Comparison of ENCODE assay signal across 29 cellular contexts in the genomic region with DNA sequence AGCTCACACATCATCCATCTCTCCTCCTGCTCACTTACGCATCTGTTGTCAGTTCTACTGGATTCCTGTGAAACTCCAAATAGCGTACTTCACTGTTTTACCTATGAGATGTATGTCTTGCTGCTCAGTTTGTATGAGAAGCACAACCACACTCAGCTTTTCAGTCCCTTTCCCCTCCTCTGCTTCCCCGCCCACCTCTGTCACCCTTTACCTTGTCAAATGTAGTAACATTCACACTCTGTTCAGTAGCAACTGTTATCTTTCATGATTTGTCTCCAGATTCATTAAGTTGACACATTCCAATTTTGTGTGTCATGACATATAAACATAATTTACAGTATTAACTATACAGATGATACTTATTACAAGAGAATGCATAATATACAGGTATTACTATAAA.
"Had no signal": no experiment of that assay in that cellular context is flagged by ENCODE, and none has a peak within 500 bp of the region (broad histone marks: within the 10 kb centered on the region; RNA-seq: fewer than 3 reads in every experiment).

No MANE protein-coding gene starts in this region.

- DNase-seq: nephron progenitor cell; nucleus accumbens; ovary; posterior cingulate gyrus; psoas muscle; right cardiac atrium; right lobe of liver; sigmoid colon; small intestine; stimulated activated CD4-positive, alpha-beta T cell treated with anti-CD3 and anti-CD28 coated beads, Interleukin-15, amount 100 ng/mL, for 24 hours; stimulated activated CD4-positive, alpha-beta T cell treated with anti-CD3 and anti-CD28 coated beads, Interleukin-2, amount 100 ng/mL, for 24 hours; stimulated activated CD4-positive, alpha-beta T cell treated with anti-CD3 and anti-CD28 coated beads, Interleukin-2, amount 100 ng/mL, for 48 hours; stimulated activated CD4-positive, alpha-beta T cell treated with anti-CD3 and anti-CD28 coated beads, Interleukin-4, amount 100 ng/mL, for 24 hours; stimulated activated naive B cell treated with anti-CD40 and anti-IgM and Interleukin-4, amounts not matched to agents 10 μg/mL and 1 μg/mL and 100 μg/mL, for 72 hours; stimulated activated naive CD4-positive, alpha-beta T cell treated with Interleukin-2 at 50 U/mL for 16 hours; stomach; thyroid gland; trophoblast cell; upper lobe of left lung had no signal

- H3K4me3 Mint-ChIP-seq: natural killer cell treated with Interleukin-12 subunit alpha and Interleukin-12 subunit beta and Interleukin-15 and Interleukin-18, amount 100 ng/mL, for 72 hours; nephron progenitor cell; neural crest cell; stimulated activated effector memory CD8-positive, alpha-beta T cell treated with anti-CD3 and anti-CD28 coated beads, Interleukin-12 subunit alpha, Interleukin-12 subunit beta, amount 100 ng/mL, for 72 hours; stimulated activated naive B cell treated with anti-CD40 and anti-IgM and Interleukin-4, amounts not matched to agents 10 μg/mL and 1 μg/mL and 100 μg/mL, for 72 hours; stimulated activated naive CD8-positive, alpha-beta T cell treated with anti-CD3 and anti-CD28 coated beads, Interleukin-15, Interleukin-2, amounts not matched to agents 100 ng/mL and 50 ng/mL, for 24 hours had no signal

- H3K9ac ChIP-seq: parathyroid adenoma had no signal

- H3K36me3 Mint-ChIP-seq: natural killer cell treated with Interleukin-12 subunit alpha and Interleukin-12 subunit beta and Interleukin-15 and Interleukin-18, amount 100 ng/mL, for 72 hours; stimulated activated effector memory CD8-positive, alpha-beta T cell treated with anti-CD3 and anti-CD28 coated beads, Interleukin-12 subunit alpha, Interleukin-12 subunit beta, amount 100 ng/mL, for 72 hours had no signal

- H3K27me3 Mint-ChIP-seq: natural killer cell treated with Interleukin-12 subunit alpha and Interleukin-12 subunit beta and Interleukin-15 and Interleukin-18, amount 100 ng/mL, for 72 hours; stimulated activated naive B cell treated with anti-CD40 and anti-IgM and Interleukin-4, amounts not matched to agents 10 μg/mL and 1 μg/mL and 100 μg/mL, for 72 hours; stimulated activated naive CD8-positive, alpha-beta T cell treated with anti-CD3 and anti-CD28 coated beads, Interleukin-15, Interleukin-2, amounts not matched to agents 100 ng/mL and 50 ng/mL, for 24 hours had no signal

- H3K9me3 Mint-ChIP-seq: natural killer cell treated with Interleukin-12 subunit alpha and Interleukin-12 subunit beta and Interleukin-15 and Interleukin-18, amount 100 ng/mL, for 72 hours; nephron progenitor cell; neural crest cell; stimulated activated effector memory CD8-positive, alpha-beta T cell treated with anti-CD3 and anti-CD28 coated beads, Interleukin-12 subunit alpha, Interleukin-12 subunit beta, amount 100 ng/mL, for 72 hours; stimulated activated naive B cell treated with anti-CD40 and anti-IgM and Interleukin-4, amounts not matched to agents 10 μg/mL and 1 μg/mL and 100 μg/mL, for 72 hours; stimulated activated naive CD8-positive, alpha-beta T cell treated with anti-CD3 and anti-CD28 coated beads, Interleukin-15, Interleukin-2, amounts not matched to agents 100 ng/mL and 50 ng/mL, for 24 hours had no signal

- H3K4me1 Mint-ChIP-seq: neural crest cell; stimulated activated effector memory CD8-positive, alpha-beta T cell treated with anti-CD3 and anti-CD28 coated beads, Interleukin-12 subunit alpha, Interleukin-12 subunit beta, amount 100 ng/mL, for 72 hours had no signal

- H3K4me3 ChIP-seq: ovary, psoas muscle, right lobe of liver, sigmoid colon, stomach, thoracic aorta, thyroid gland, tibial nerve, upper lobe of left lung, vagina had no signal

- H3K4me1 ChIP-seq: parathyroid adenoma, right lobe of liver, sigmoid colon, stomach, thyroid gland, upper lobe of left lung, vagina had no signal

- H3K27ac Mint-ChIP-seq: progenitor cell of endocrine pancreas; stimulated activated effector memory CD8-positive, alpha-beta T cell treated with anti-CD3 and anti-CD28 coated beads, Interleukin-12 subunit alpha, Interleukin-12 subunit beta, amount 100 ng/mL, for 72 hours; stimulated activated naive B cell treated with anti-CD40 and anti-IgM and Interleukin-4, amounts not matched to agents 10 μg/mL and 1 μg/mL and 100 μg/mL, for 72 hours; stimulated activated naive CD8-positive, alpha-beta T cell treated with anti-CD3 and anti-CD28 coated beads, Interleukin-15, Interleukin-2, amounts not matched to agents 100 ng/mL and 50 ng/mL, for 24 hours had no signal

- H3K79me2 ChIP-seq: parathyroid adenoma had no signal

- H3K27ac ChIP-seq: neutrophil, ovary, parathyroid adenoma, psoas muscle, right lobe of liver, sigmoid colon, stomach, thoracic aorta, thyroid gland, tibial nerve, upper lobe of left lung, vagina had no signal

- H3K36me3 ChIP-seq: neutrophil, ovary, right lobe of liver, thoracic aorta, thyroid gland, upper lobe of left lung, vagina had no signal

- H3K9me3 ChIP-seq: neutrophil, ovary, psoas muscle, right lobe of liver, sigmoid colon, stomach, thoracic aorta, thyroid gland, tibial nerve, upper lobe of left lung, vagina had no signal

- H3K27me3 ChIP-seq: ovary, right lobe of liver, sigmoid colon, stomach, thyroid gland, tibial nerve, upper lobe of left lung, vagina had no signal

- ATAC-seq: natural killer cell treated with Interleukin-12 subunit alpha and Interleukin-12 subunit beta and Interleukin-15 and Interleukin-18, amount 100 ng/mL, for 72 hours; psoas muscle; right cardiac atrium; right lobe of liver; stimulated activated effector memory CD8-positive, alpha-beta T cell treated with anti-CD3 and anti-CD28 coated beads, Interleukin-12 subunit alpha, Interleukin-12 subunit beta, amount 100 ng/mL, for 72 hours; stimulated activated naive B cell treated with anti-CD40 and anti-IgM and Interleukin-4, amounts not matched to agents 10 μg/mL and 1 μg/mL and 100 μg/mL, for 72 hours had no signal

- H2AFZ ChIP-seq: parathyroid adenoma had no signal
